In the genomic region with DNA sequence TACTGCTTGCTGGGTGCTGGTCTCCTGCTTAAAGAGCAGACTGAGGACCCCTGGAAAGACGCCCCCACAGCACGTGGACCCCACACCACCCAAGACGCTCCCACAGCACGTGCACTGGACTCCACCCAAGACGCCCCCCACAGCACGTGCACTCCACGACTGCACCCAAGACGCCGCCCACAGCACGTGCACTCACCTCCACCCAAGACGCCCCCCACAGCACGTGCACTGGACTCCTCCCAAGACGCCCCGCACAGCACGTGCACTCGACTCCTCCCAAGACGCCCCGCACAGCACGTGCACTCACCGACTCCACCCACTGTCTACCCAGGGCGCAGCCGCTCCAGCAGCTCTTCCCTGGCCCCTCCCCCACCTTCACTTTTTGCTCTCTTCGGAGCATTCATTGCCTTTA, we compare ENCODE assay signal across 1 cellular context.
TF ChIP-seq lines count a peak whose summit lies in the region.

No MANE protein-coding gene starts in this region.

TF ChIP-seq in HepG2, 621 proteins besides CTCF, POLR2A, EP300 and RAD21:
- TF ChIP-seq AGO2 (optimal IDR thresholded peaks at IDR 0.05; ENCODE audit: low read depth, low read length) (peak; percentile 35), ZNF510 (CRISPR knock-in tag; IDR thresholded peaks at IDR 0.05; ENCODE audit: low read depth) (no peak)
